In the genomic region with DNA sequence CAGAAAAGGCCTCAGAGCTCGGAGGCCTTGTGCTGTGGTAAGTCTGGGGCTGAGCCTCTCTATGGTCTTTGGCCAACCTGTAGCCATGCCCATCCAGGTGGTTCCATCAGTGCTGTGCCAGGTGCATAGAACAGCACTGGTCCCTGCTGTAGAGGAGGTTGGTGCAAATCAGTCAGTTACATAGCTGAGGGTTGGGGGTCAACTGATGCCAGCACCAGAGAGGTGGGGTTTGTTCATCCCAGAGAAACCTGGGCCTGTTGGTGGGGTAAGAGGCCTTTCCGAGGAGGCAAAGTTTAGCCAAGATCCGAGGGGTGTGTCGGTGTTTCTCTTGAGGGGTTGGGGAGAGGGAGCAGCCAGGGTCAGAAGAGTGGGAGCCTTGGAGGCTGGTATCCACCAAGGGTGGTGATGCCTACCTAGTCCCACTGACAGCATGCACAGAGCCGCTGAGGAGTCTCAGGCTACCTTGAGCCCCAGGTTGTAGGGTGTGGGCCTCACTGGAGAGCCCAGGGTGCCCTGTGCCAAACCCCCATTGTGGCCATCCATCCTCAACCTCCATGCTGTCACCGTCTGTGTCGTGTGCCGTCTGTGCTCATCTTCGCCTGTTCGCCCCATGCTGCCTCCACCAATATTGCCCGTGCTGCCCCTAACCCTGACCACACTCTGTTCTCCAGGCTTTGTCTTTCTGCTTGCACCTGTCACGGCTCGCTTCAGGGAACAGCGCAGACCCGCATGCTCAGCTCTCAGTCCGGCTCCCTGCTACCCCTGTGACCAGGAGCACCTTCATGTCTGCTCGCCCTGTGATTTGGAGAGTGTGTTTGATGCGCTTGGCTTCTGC, we compare ENCODE assay signal across 23 cellular contexts.
DNase-seq lines count a peak whose midpoint lies in the region; ATAC-seq, FAIRE-seq and TF ChIP-seq lines count a peak whose summit lies in the region.
"Had no signal": no experiment of that assay in that cellular context is flagged by ENCODE, and none has a peak within 500 bp of the region (broad histone marks: within the 10 kb centered on the region; RNA-seq: fewer than 3 reads in every experiment).

No MANE protein-coding gene starts in this region.

- H3K4ac ChIP-seq in H1 (replicated peaks; ENCODE audit: insufficient read length, low read depth, low read length) (no peak overlapping the region), neuronal stem cell (ENCODE audit: low read length) (no peak overlapping the region)

- H3K27me3 ChIP-seq in heart left ventricle (no peaks in the 10 kb centered on the region), H1 (replicated peaks in 1 of 4; ENCODE audit: control insufficient read depth in 3 of 4, extremely low read depth in 1 of 4, insufficient read depth in 3 of 4, low read length in 3 of 4) (no peaks in the 10 kb centered on the region), neuronal stem cell (ENCODE audit: control insufficient read depth in 3 of 3, insufficient read depth in 3 of 3, low read depth in 1 of 3, low read length in 3 of 3) (no peaks in the 10 kb centered on the region), upper lobe of right lung (no peaks in the 10 kb centered on the region)

- no peak overlapping the region for H3K9ac ChIP-seq in H1 (replicated peaks in 1 of 4; ENCODE audit: extremely low read depth in 1 of 4, low read depth in 3 of 4, low read length in 3 of 4)
- H3K9ac ChIP-seq in neuronal stem cell (ENCODE audit: low read depth, low read length, poor library complexity) = no peak overlapping the region

- H3K18ac ChIP-seq in H1 (ENCODE audit: extremely low read depth, low read length) (no peak overlapping the region), neuronal stem cell (ENCODE audit: low read length) (peak overlapping the region; percentile 20)

- no peak overlapping the region for H4K91ac ChIP-seq in H1 (replicated peaks; ENCODE audit: insufficient read length, low read length)
- no peak overlapping the region for H4K91ac ChIP-seq in neuronal stem cell (ENCODE audit: low read depth, low read length, poor library complexity)

- H3K36me3 ChIP-seq in heart left ventricle (peaks cover 0 to 59% (median 33%) of the 10 kb centered on the region in 9 donors), H1 (ENCODE audit: control insufficient read depth in 2 of 4, insufficient read depth in 4 of 4, low read length in 3 of 4) (peaks cover 0 to 9% (median 3%) of the 10 kb centered on the region in 4 experiments; a peak in 6 of 8 replicates), neuronal stem cell (replicated peaks in 1 of 2; ENCODE audit: control insufficient read depth in 2 of 2, insufficient read depth in 2 of 2, low read length in 2 of 2) (peaks cover 40 to 95% of the 10 kb centered on the region in 2 donors), upper lobe of right lung (peaks cover 44% of the 10 kb centered on the region)

- H2BK120ac ChIP-seq in H1 (replicated peaks; ENCODE audit: low read depth, low read length) (no peak overlapping the region), neuronal stem cell (ENCODE audit: low read depth, low read length) (no peak overlapping the region)

- CTCF ChIA-PET in H1 (lab: Charles Lee; ENCODE audit: partially characterized antibody) = interaction anchor here (0.6 to 2.3 kb wide), 9 partner anchors 9 to 77 kb away, joined by 3 to 8 read pairs (median 3); no protein-coding TSS in a partner anchor

- H2AK5ac ChIP-seq in H1 (ENCODE audit: low read depth, low read length) (no peak overlapping the region), neuronal stem cell (ENCODE audit: low read depth, low read length) (no peak overlapping the region)

- no peak for FAIRE-seq in H1 (lab: Jason Lieb, UNC)
- FAIRE-seq: A549, GM12891, GM19239, K562 had no signal

- no peak overlapping the region for H2BK12ac ChIP-seq in H1 (ENCODE audit: low read depth, low read length)
- H2BK12ac ChIP-seq in neuronal stem cell (ENCODE audit: low read length) = no peak overlapping the region

- H3K9me3 ChIP-seq in heart left ventricle (no peaks in the 10 kb centered on the region), H1 (ENCODE audit: insufficient read depth in 2 of 2, low read depth in 1 of 2, low read length in 1 of 2) (no peaks in the 10 kb centered on the region), neuronal stem cell (replicated peaks in 1 of 2; ENCODE audit: control insufficient read depth in 2 of 2, insufficient read depth in 1 of 2, low read depth in 1 of 2, low read length in 2 of 2) (no peaks in the 10 kb centered on the region), upper lobe of right lung (no peaks in the 10 kb centered on the region)
- H3K9me3 ChIP-seq: A549 had no signal

- no peak overlapping the region for H4K5ac ChIP-seq in H1 (ENCODE audit: insufficient read length, low read depth, low read length)

- peak overlapping the region in 8 of 12 donors; percentile 34 to 72 (median 48) for H3K27ac ChIP-seq in heart left ventricle
- H3K27ac ChIP-seq in H1 (ENCODE audit: low read depth, low read length) = no peak overlapping the region; the same call in 1 of the 2 replicates
- H3K27ac ChIP-seq in neuronal stem cell (replicated peaks; ENCODE audit: low read length) = no peak overlapping the region
- no peak overlapping the region for H3K27ac ChIP-seq in upper lobe of right lung
- H3K27ac ChIP-seq: A549, HL-60, RWPE1 had no signal

- 93 to 98% (median 95%) methylated on average over 18 of the region's 18 CpGs for WGBS in heart left ventricle, 4 donors
- WGBS in H1 (ENCODE audit: extremely low coverage in 1 of 2, insufficient coverage in 1 of 2, insufficient read length in 1 of 2, insufficient replicate concordance in 2 of 2, low coverage in 1 of 2, low lambda C conversion rate in 2 of 2, missing lambda C conversion rate in 1 of 2), 2 experiments = 90% methylated on average over 18 of the region's 18 CpGs; no CpG with 5 or more reads in 1 of the 2 experiments
- WGBS in neuronal stem cell (ENCODE audit: extremely low coverage in 2 of 2, insufficient read length in 2 of 2, insufficient replicate concordance in 1 of 2), 2 donors = no CpG with 5 or more reads among the region's 18 CpGs

- H2BK5ac ChIP-seq in H1 (ENCODE audit: low read depth, low read length) = peak overlapping the region; percentile 12; the same call in 1 of the 2 replicates
- no peak overlapping the region for H2BK5ac ChIP-seq in neuronal stem cell (ENCODE audit: low read length)

- no peak overlapping the region for H3K56ac ChIP-seq in H1 (replicated peaks; ENCODE audit: insufficient read length, low read depth, low read length)

- H4K20me1 ChIP-seq in H1 (replicated peaks in 1 of 2; ENCODE audit: control insufficient read depth in 1 of 2, insufficient read depth in 2 of 2, low read length in 2 of 2) = peaks cover 0 to 5% of the 10 kb centered on the region in 2 experiments

- no peak overlapping the region for H3K4me2 ChIP-seq in H1 (ENCODE audit: insufficient read depth in 1 of 2, low read depth in 2 of 2, low read length in 2 of 2)
- no peak overlapping the region for H3K4me2 ChIP-seq in neuronal stem cell (ENCODE audit: insufficient read depth, low read length, poor library complexity, severe bottlenecking)
- H3K4me2 ChIP-seq: A549, GM23338 had no signal

- H2BK20ac ChIP-seq in H1 (ENCODE audit: low read length) = no peak overlapping the region

- H3K79me1 ChIP-seq in H1 (ENCODE audit: low read depth, low read length) (no peaks in the 10 kb centered on the region; the same call in 1 of the 2 replicates), neuronal stem cell (ENCODE audit: low read depth, low read length) (no peaks in the 10 kb centered on the region)

- ATAC-seq in heart left ventricle (peak in 1 of 4 donors; percentile 7), left cardiac atrium (no peak), upper lobe of right lung (no peak), GM19455 (IDR thresholded peaks at IDR 0.05; ENCODE audit: unreplicated experiment) (no peak)
- ATAC-seq: K562 had no signal

- no peak overlapping the region for H3K23ac ChIP-seq in H1 (ENCODE audit: insufficient read length)
- H3K23ac ChIP-seq in neuronal stem cell (ENCODE audit: low read depth, low read length, poor library complexity) = no peak overlapping the region

- POLR2A ChIA-PET in H1 (lab: Charles Lee; ENCODE audit: partially characterized antibody) = interaction anchor here (0.8 kb wide), 1 partner anchor 19 kb away, joined by 3 read pairs; no protein-coding TSS in a partner anchor

- TF ChIP-seq POLR2A in heart left ventricle (IDR thresholded peaks at IDR 0.05) (no peak), H1 (IDR thresholded peaks at IDR 0.05; ENCODE audit: control extremely low read depth in 1 of 2, low read depth in 2 of 2, low read length in 2 of 2) (no peak)

- TF ChIP-seq RAD21 in H1 (IDR thresholded peaks at IDR 0.05 in 1 of 2, conservative IDR thresholded peaks at IDR 0.05 in 1 of 2; ENCODE audit: low read depth in 2 of 2, low read length in 2 of 2) = no peak

- H3K23me2 ChIP-seq in H1 (ENCODE audit: low read depth, low read length) = no peaks in the 10 kb centered on the region

- TF ChIP-seq CTCF in heart left ventricle (IDR thresholded peaks at IDR 0.05) (no peak), H1 (IDR thresholded peaks at IDR 0.05; ENCODE audit: control extremely low read depth in 1 of 3, insufficient read depth in 1 of 3, low read depth in 1 of 3, low read length in 3 of 3) (no peak), upper lobe of right lung (IDR thresholded peaks at IDR 0.05) (no peak)

- TF ChIP-seq EP300 in H1 (IDR thresholded peaks at IDR 0.05; ENCODE audit: borderline replicate concordance in 1 of 2, low read depth in 2 of 2, low read length in 2 of 2) = no peak

- intact Hi-C loops in heart left ventricle (cut with DNase I) = loop anchor here in 1 of 10 donors (10.0 kb wide), 1 partner anchor 142 kb away; the partner anchor contains the start of gene GGT5
- intact Hi-C loops in left cardiac atrium (cut with DNase I) = loop anchor here in 1 of 2 donors (5.0 kb wide), 1 partner anchor 75 kb away; no protein-coding TSS in a partner anchor
- intact Hi-C loops in upper lobe of right lung (cut with DNase I) = loop anchor here (10.0 kb wide), 1 partner anchor 72 kb away; no protein-coding TSS in a partner anchor

- H3K4me3 ChIP-seq in heart left ventricle = no peak overlapping the region
- no peak overlapping the region for H3K4me3 ChIP-seq in H1 (ENCODE audit: extremely low read depth in 1 of 4, insufficient read depth in 2 of 4, low read depth in 3 of 4, low read length in 4 of 4)
- H3K4me3 ChIP-seq in neuronal stem cell (ENCODE audit: low read length in 2 of 2) = no peak overlapping the region
- no peak overlapping the region for H3K4me3 ChIP-seq in upper lobe of right lung
- H3K4me3 ChIP-seq: A549, GM23338, K562 had no signal

- no peak overlapping the region for H3K14ac ChIP-seq in H1 (ENCODE audit: insufficient read length)
- no peak overlapping the region for H3K14ac ChIP-seq in neuronal stem cell (ENCODE audit: low read length)

- peak in 1 of 5 donors; percentile 39 for DNase-seq in heart left ventricle
- no peak for DNase-seq in left cardiac atrium
- DNase-seq in H1 (ENCODE audit: low read depth in 1 of 2, low spot score in 2 of 2) = no peak
- DNase-seq in neuronal stem cell (ENCODE audit: low spot score) = no peak
- DNase-seq in upper lobe of right lung = peak; percentile 43
- DNase-seq in AG08395 (ENCODE audit: low spot score) = no peak
- no peak for DNase-seq in C1 segment of cervical spinal cord (lab: John Stamatoyannopoulos, UW)
- DNase-seq: AML-193; Calu3; DMS79; NCI-H1436 treated with DMSO at 0.1 percent for 48 hours; NCI-H2107; NCI-H69; NK-92 treated with Interleukin-12 subunit alpha and Interleukin-12 subunit beta, amount 100 ng/mL, for 24 hours; OCI-M1 had no signal

- H3K79me2 ChIP-seq in H1 (ENCODE audit: control insufficient read depth in 1 of 2, insufficient read depth in 2 of 2, low read length in 2 of 2) = no peaks in the 10 kb centered on the region

- H2BK15ac ChIP-seq in H1 (ENCODE audit: low read length) (no peak overlapping the region), neuronal stem cell (ENCODE audit: low read length) (no peak overlapping the region)

- H2AFZ ChIP-seq in H1 (ENCODE audit: low read length) (no peak overlapping the region), neuronal stem cell (ENCODE audit: low read length) (no peak overlapping the region)
- H2AFZ ChIP-seq: GM23338 had no signal

- H4K8ac ChIP-seq in H1 (ENCODE audit: extremely low read depth, insufficient read depth, low read length) (no peak overlapping the region), neuronal stem cell (ENCODE audit: low read depth, low read length) (no peak overlapping the region)

- H3K4me1 ChIP-seq in heart left ventricle (peaks cover 0 to 50% (median 17%) of the 10 kb centered on the region in 12 donors), H1 (replicated peaks in 1 of 4; ENCODE audit: control insufficient read depth in 3 of 4, insufficient read depth in 4 of 4, low read length in 3 of 4) (no peaks in the 10 kb centered on the region), neuronal stem cell (ENCODE audit: control insufficient read depth in 2 of 2, insufficient read depth in 1 of 2, low read depth in 1 of 2, low read length in 2 of 2) (peaks cover 0 to 1% of the 10 kb centered on the region in 2 donors), upper lobe of right lung (no peaks in the 10 kb centered on the region)
- H3K4me1 ChIP-seq: A549 had no signal

Comparison
In these comparisons a context has a peak if more than half of its experiments do, and no peak if none do; other contexts are left out.
1. H3K27ac ChIP-seq: peak in heart left ventricle (8 of 12); none in H1 (single experiment), neuronal stem cell (single experiment) and upper lobe of right lung (single experiment).